33 cellular contexts compared by ENCODE assay signal in genomic region chr9:137865581-137866145, GRCh38. TPM values are rescaled to one million over a fixed set of nuclear protein-coding genes. Genes with fewer than 3 reads are reported as not detected.
"Had no signal": no experiment of that assay in that cellular context is flagged by ENCODE, and none has a peak within 500 bp of the region (broad histone marks: within the 10 kb centered on the region; RNA-seq: fewer than 3 reads in every experiment).

No MANE protein-coding gene starts in this region.

- H3K4me1 ChIP-seq: adrenal gland, breast epithelium, Peyer's patch, SJCRH30 had no signal

- H3K9me3 ChIP-seq: adrenal gland had no signal

- H3K27me3 ChIP-seq: adrenal gland, Peyer's patch, SJCRH30 had no signal

- H3K9ac ChIP-seq: KMS-11 had no signal

- H3K36me3 ChIP-seq: adrenal gland, breast epithelium, Peyer's patch, SJCRH30 had no signal

- FAIRE-seq: TTC549 had no signal

- H3K4me2 ChIP-seq: KMS-11 had no signal

- ATAC-seq: activated T-helper 17 cell treated with anti-CD3 and anti-CD28 coated beads, Interleukin-2, amount 50 U/mL, for 72 hours; T-cell had no signal

- H3K27ac ChIP-seq: adrenal gland, breast epithelium, KMS-11, Peyer's patch, RWPE1, SJCRH30 had no signal

- H3K4me3 ChIP-seq: adrenal gland, breast epithelium, Peyer's patch, SJCRH30 had no signal

- DNase-seq: activated B cell treated with CpG ODN at 0.5 μM for 24 hours; activated CD4-positive, alpha-beta memory T cell treated with anti-CD3 and anti-CD28 coated beads, Interleukin-2, amount 10 ng/mL, durations not matched to agents 7 days and 5 days; activated CD4-positive, alpha-beta T cell treated with anti-CD3 and anti-CD28 coated beads for 1 hour; activated CD4-positive, alpha-beta T cell treated with anti-CD3 and anti-CD28 coated beads, Interleukin-2, amount 10 ng/mL, durations not matched to agents 7 days and 5 days; activated gamma-delta T cell; activated naive CD4-positive, alpha-beta T cell treated with anti-CD3 and anti-CD28 coated beads, Interleukin-2, amount 50 U/mL, for 16 hours; activated naive CD8-positive, alpha-beta T cell treated with anti-CD3 and anti-CD28 coated beads, Interleukin-2, amount 10 ng/mL, durations not matched to agents 7 days and 5 days; activated T-cell treated with anti-CD3 and anti-CD28 coated beads for 4 hours; activated T-cell treated with anti-CD3 and anti-CD28 coated beads, Interleukin-2, amount 50 U/mL, for 48 hours; adrenal gland; anterior cingulate cortex; caudate nucleus; NCI-H1092; NCI-H1930; NCI-H2171; NCI-H345; NCI-H510A; NCI-H526 treated with DMSO at 0.1 percent for 48 hours; NCI-H82; OCI-M1; Peyer's patch; Right ventricle myocardium superior; SJCRH30; T-cell; T-helper 2 cell; T1000 had no signal

RNA-seq across cellular contexts. Expression of gene CACNA1B, which starts 11.9 kb away (rescaled TPM):
- total RNA-seq: activated CD4-positive, alpha-beta memory T cell treated with anti-CD3 and anti-CD28 coated beads, Interleukin-2, amount 10 ng/mL, durations not matched to agents 7 days and 5 days; activated CD4-positive, alpha-beta T cell treated with anti-CD3 and anti-CD28 coated beads, Interleukin-2, amount 10 ng/mL, durations not matched to agents 7 days and 5 days; activated CD8-positive, alpha-beta memory T cell treated with anti-CD3 and anti-CD28 coated beads for 36 hours; activated naive CD8-positive, alpha-beta T cell treated with anti-CD3 and anti-CD28 coated beads, Interleukin-2, amount 10 ng/mL, durations not matched to agents 7 days and 5 days; MCF 10A had no signal
